In the genomic region with DNA sequence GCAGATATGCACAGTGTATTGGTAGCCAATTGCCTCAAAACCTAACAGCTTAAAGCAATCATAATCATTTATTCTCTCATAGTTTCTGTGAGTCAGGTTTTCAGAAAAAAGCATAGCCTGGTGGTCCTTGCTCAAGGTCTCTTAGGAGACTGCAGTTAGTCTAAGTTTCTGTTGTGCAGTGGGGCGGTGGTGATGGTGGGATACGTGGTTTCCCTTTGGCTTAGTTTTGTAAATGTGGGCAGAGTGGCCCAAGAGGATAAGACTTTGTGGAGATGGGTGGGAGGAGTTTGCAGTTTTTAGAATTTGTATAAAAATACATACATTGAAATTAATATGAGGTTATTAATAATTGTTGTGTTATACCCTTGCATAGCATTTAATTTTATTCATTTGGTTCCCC, we compare ENCODE assay signal across 24 cellular contexts.
"Had no signal": no experiment of that assay in that cellular context is flagged by ENCODE, and none has a peak within 500 bp of the region (broad histone marks: within the 10 kb centered on the region; RNA-seq: fewer than 3 reads in every experiment).

No MANE protein-coding gene starts in this region.

- H3K4me1 Mint-ChIP-seq: naive thymus-derived CD4-positive, alpha-beta T cell; stimulated activated memory B cell treated with anti-CD40 and anti-IgM and Interleukin-4, amounts not matched to agents 10 μg/mL and 1 μg/mL and 100 μg/mL, for 72 hours had no signal

- H3K9me3 ChIP-seq: left lung, ovary, psoas muscle, sigmoid colon, testis, transverse colon, upper lobe of right lung, uterus had no signal

- H3K27ac Mint-ChIP-seq: effector memory CD8-positive, alpha-beta T cell; naive thymus-derived CD4-positive, alpha-beta T cell; stimulated activated memory B cell treated with anti-CD40 and anti-IgM and Interleukin-4, amounts not matched to agents 10 μg/mL and 1 μg/mL and 100 μg/mL, for 72 hours had no signal

- H3K27me3 ChIP-seq: left lung, ovary, sigmoid colon, testis, transverse colon, upper lobe of right lung, uterus had no signal

- H3K9me3 Mint-ChIP-seq: effector memory CD8-positive, alpha-beta T cell; nephron; stimulated activated memory B cell treated with anti-CD40 and anti-IgM and Interleukin-4, amounts not matched to agents 10 μg/mL and 1 μg/mL and 100 μg/mL, for 72 hours had no signal

- H3K27ac ChIP-seq: left lung, ovary, psoas muscle, testis, upper lobe of right lung, uterus had no signal

- ATAC-seq: effector memory CD8-positive, alpha-beta T cell; left cardiac atrium; naive thymus-derived CD4-positive, alpha-beta T cell; psoas muscle; right cardiac atrium; stimulated activated memory B cell treated with anti-CD40 and anti-IgM and Interleukin-4, amounts not matched to agents 10 μg/mL and 1 μg/mL and 100 μg/mL, for 72 hours; stimulated activated naive CD8-positive, alpha-beta T cell treated with anti-CD3 and anti-CD28 coated beads, Interleukin-15, Interleukin-2, amounts not matched to agents 100 U/mL and 50 U/mL, for 24 hours had no signal

- DNase-seq: cortex of kidney; effector memory CD8-positive, alpha-beta T cell; head of caudate nucleus; left cardiac atrium; left lung; mesenchymal stem cell; midbrain; naive thymus-derived CD4-positive, alpha-beta T cell; nucleus accumbens; ovary; posterior cingulate gyrus; psoas muscle; right cardiac atrium; sigmoid colon; stimulated activated CD4-positive, alpha-beta T cell treated with anti-CD3 and anti-CD28 coated beads, Interleukin-2, amount 100 ng/mL, for 24 hours; stimulated activated CD4-positive, alpha-beta T cell treated with anti-CD3 and anti-CD28 coated beads, Interleukin-4, amount 100 ng/mL, for 24 hours; stimulated activated naive CD8-positive, alpha-beta T cell treated with anti-CD3 and anti-CD28 coated beads, Interleukin-15, Interleukin-2, amounts not matched to agents 100 U/mL and 50 U/mL, for 24 hours; substantia nigra; testis; transverse colon; upper lobe of right lung; uterus had no signal

- H3K4me1 ChIP-seq: testis, transverse colon, upper lobe of right lung, uterus had no signal

- H3K4me3 Mint-ChIP-seq: effector memory CD8-positive, alpha-beta T cell; naive thymus-derived CD4-positive, alpha-beta T cell; nephron; stimulated activated memory B cell treated with anti-CD40 and anti-IgM and Interleukin-4, amounts not matched to agents 10 μg/mL and 1 μg/mL and 100 μg/mL, for 72 hours had no signal

- H3K36me3 ChIP-seq: left lung, ovary, sigmoid colon, transverse colon, upper lobe of right lung, uterus had no signal

- H3K4me3 ChIP-seq: left lung, ovary, psoas muscle, sigmoid colon, testis, transverse colon, upper lobe of right lung, uterus had no signal

- H3K36me3 Mint-ChIP-seq: naive thymus-derived CD4-positive, alpha-beta T cell; stimulated activated memory B cell treated with anti-CD40 and anti-IgM and Interleukin-4, amounts not matched to agents 10 μg/mL and 1 μg/mL and 100 μg/mL, for 72 hours had no signal
